Comparison of ENCODE assay signal across 1 cellular context in genomic region chr2:11710210-11710609, GRCh38.
TF ChIP-seq lines count a peak whose summit lies in the region.

No MANE protein-coding gene starts in this region.

TF ChIP-seq in HepG2, 621 proteins besides CTCF, POLR2A, EP300 and RAD21:
- TF ChIP-seq FOSL2 (CRISPR knock-in tag; IDR thresholded peaks at IDR 0.05) (0 out of 2 replicates have a peak, but pooled peaks have one; percentile 34), U2AF2 (IDR thresholded peaks at IDR 0.05; ENCODE audit: low read depth, low read length) (no peak)
